7 cellular contexts compared by ENCODE assay signal in genomic region chr9:35814106-35814840, GRCh38. TPM values are rescaled to one million over a fixed set of nuclear protein-coding genes. Genes with fewer than 3 reads are reported as not detected.
DNase-seq lines count a peak whose midpoint lies in the region; ATAC-seq and TF ChIP-seq lines count a peak whose summit lies in the region.

No MANE protein-coding gene starts in this region.

- peak overlapping the region; percentile 63 to 84 for H3K4me3 ChIP-seq in DND-41 (ENCODE audit: low read depth in 1 of 2, low read length in 2 of 2)
- peak overlapping the region; percentile 88 to 90 for H3K4me3 ChIP-seq in Panc1 (ENCODE audit: low read depth in 2 of 2, low read length in 2 of 2)
- peak overlapping the region; percentile 74 for H3K4me3 ChIP-seq in iPS-20b (ENCODE audit: low read length)
- peak overlapping the region; percentile 78 to 93 (median 84) for H3K4me3 ChIP-seq in gastrocnemius medialis

- peak; percentile 48 for DNase-seq in DND-41
- DNase-seq in Panc1 (ENCODE audit: low read depth, low spot score): no peak
- DNase-seq in MCF 10A (ENCODE audit: unreplicated experiment): peak; percentile 59
- DNase-seq in gastrocnemius medialis: peak in 1 of 2 donors; percentile 64

- H3K4me3 Mint-ChIP-seq in MCF 10A (ENCODE audit: unreplicated experiment): peak overlapping the region; percentile 87

- peaks cover 12% of the 10 kb centered on the region for H3K79me2 ChIP-seq in DND-41 (ENCODE audit: insufficient read depth, low read length)

- H3K9ac ChIP-seq in DND-41 (ENCODE audit: low read depth, low read length): peak overlapping the region; percentile 92
- peak overlapping the region; percentile 89; the same call in 1 of the 2 replicates for H3K9ac ChIP-seq in iPS-20b (ENCODE audit: low read depth, low read length)

- in situ Hi-C loops in Panc1 (cut with HindIII; ENCODE audit: low pct_unique_long_range_greater_than_20kb, low sequenced_read_pairs): no loop called here
- in situ Hi-C loops in gastrocnemius medialis (cut with MboI; ENCODE audit: low sequenced_read_pairs in 4 of 4): no loop called here

- H3K9me3 Mint-ChIP-seq in MCF 10A (ENCODE audit: unreplicated experiment): no peaks in the 10 kb centered on the region

- H2AFZ ChIP-seq in DND-41 (ENCODE audit: low read depth, low read length): peak overlapping the region; percentile 76

- no TSS peak for BruUV-seq in Panc1 (replicated peaks; lab: Mats Ljungman, UMichigan)
- no TSS peak for BruUV-seq in MCF 10A (replicated peaks; lab: Mats Ljungman, UMichigan)

- peak overlapping the region; percentile 84 for H3K27ac Mint-ChIP-seq in MCF 10A (ENCODE audit: low read depth, unreplicated experiment)

- TF ChIP-seq POLR2A in gastrocnemius medialis (IDR thresholded peaks at IDR 0.05): no peak

- ATAC-seq in DND-41 (ENCODE audit: insufficient read depth, low read depth) (no peak; the same call in 2 of the 3 replicates), GM19395 (IDR thresholded peaks at IDR 0.05; ENCODE audit: unreplicated experiment) (peak; percentile 37), HG03460 (IDR thresholded peaks at IDR 0.05; ENCODE audit: unreplicated experiment) (peak; percentile 22), Panc1 (peak; percentile 35), gastrocnemius medialis (peak; percentile 18 to 24)

- H3K9me3 ChIP-seq in DND-41 (ENCODE audit: insufficient read depth, low read length, severe bottlenecking): no peaks in the 10 kb centered on the region
- no peaks in the 10 kb centered on the region for H3K9me3 ChIP-seq in Panc1 (ENCODE audit: control insufficient read depth, insufficient read depth, low read depth, low read length)
- no peaks in the 10 kb centered on the region for H3K9me3 ChIP-seq in iPS-20b (ENCODE audit: insufficient read depth, low read depth, low read length)
- H3K9me3 ChIP-seq in gastrocnemius medialis: no peaks in the 10 kb centered on the region

- H3K4me1 Mint-ChIP-seq in MCF 10A (ENCODE audit: insufficient read depth, unreplicated experiment): peaks cover 20% of the 10 kb centered on the region

- H3K36me3 Mint-ChIP-seq in MCF 10A (ENCODE audit: insufficient read depth, unreplicated experiment): peaks cover 7% of the 10 kb centered on the region

- POLR2A ChIA-PET in Panc1 (lab: Charles Lee): interaction anchor here (1.0 kb wide), 1 partner anchor 80 kb away, joined by 3 read pairs; no protein-coding TSS in a partner anchor
- POLR2A ChIA-PET in MCF 10A (lab: Yijun Ruan, JAX): interaction anchor here (0.6 to 2.1 kb wide), 29 partner anchors 8 to 340 kb away, joined by 3 to 16 read pairs (median 4); partner anchors contain the start of genes CCDC107, CREB3, FAM221B and GBA2

- CTCF ChIA-PET in Panc1 (lab: Charles Lee): interaction anchor here (0.5 kb wide), 1 partner anchor 142 kb away, joined by 7 read pairs; no protein-coding TSS in a partner anchor
- CTCF ChIA-PET in MCF 10A (lab: Yijun Ruan, JAX): interaction anchor here (0.6 to 4.4 kb wide), 20 partner anchors 8 to 241 kb away, joined by 3 to 33 read pairs (median 4); no protein-coding TSS in a partner anchor

- H3K27ac ChIP-seq in DND-41 (ENCODE audit: low read length) (peak overlapping the region; percentile 88), Panc1 (ENCODE audit: low read length) (peak overlapping the region; percentile 85), iPS-20b (ENCODE audit: low read length) (peak overlapping the region; percentile 40), gastrocnemius medialis (peak overlapping the region; percentile 95 to 98 (median 96))

- no peaks in the 10 kb centered on the region for H3K27me3 ChIP-seq in DND-41 (ENCODE audit: insufficient read depth, low read length, poor library complexity)
- H3K27me3 ChIP-seq in Panc1 (ENCODE audit: control insufficient read depth, insufficient read depth, low read length): peaks cover 3% of the 10 kb centered on the region; the same call in 1 of the 2 replicates
- no peaks in the 10 kb centered on the region for H3K27me3 ChIP-seq in iPS-20b (ENCODE audit: insufficient read depth, low read length)
- H3K27me3 ChIP-seq in gastrocnemius medialis: no peaks in the 10 kb centered on the region

- H4K20me1 ChIP-seq in DND-41 (ENCODE audit: insufficient read depth, low read length): no peaks in the 10 kb centered on the region

- peaks cover 44% of the 10 kb centered on the region for H3K4me1 ChIP-seq in DND-41 (ENCODE audit: insufficient read depth, low read length)
- peaks cover 29% of the 10 kb centered on the region for H3K4me1 ChIP-seq in Panc1 (ENCODE audit: control insufficient read depth, insufficient read depth, low read length)
- H3K4me1 ChIP-seq in iPS-20b (ENCODE audit: insufficient read depth, low read length): peaks cover 11% of the 10 kb centered on the region; the same call in 1 of the 2 replicates
- H3K4me1 ChIP-seq in gastrocnemius medialis: peaks cover 30 to 34% of the 10 kb centered on the region in 2 donors

- intact Hi-C loops in Panc1 (cut with micrococcal nuclease; ENCODE audit: unreplicated experiment) (loop anchor here (10.0 kb wide), 1 partner anchor 159 kb away; the partner anchor contains the start of genes CCDC107, RMRP and SIT1), MCF 10A (cut with micrococcal nuclease) (loop anchor here (2.0 kb wide), 1 partner anchor 167 kb away; no protein-coding TSS in a partner anchor), gastrocnemius medialis (cut with DNase I; ENCODE audit: low total_unique reads) (loop anchor here (5.0 to 10.0 kb wide), 4 partner anchors 157 to 819 kb away; partner anchors contain the start of genes ATOSB, CCDC107 and RMRP)

- TF ChIP-seq CTCF in DND-41 (IDR thresholded peaks at IDR 0.05; ENCODE audit: borderline replicate concordance, extremely low read depth, low read length, poor library complexity, severe bottlenecking): peak; percentile 39
- no peak for TF ChIP-seq CTCF in Panc1 (IDR thresholded peaks at IDR 0.05)
- peak; percentile 6 for TF ChIP-seq CTCF in MCF 10A (IDR thresholded peaks at IDR 0.05; ENCODE audit: unreplicated experiment)
- peak in 3 of 5 experiments; percentile 5 to 33 (median 16) for TF ChIP-seq CTCF in gastrocnemius medialis (IDR thresholded peaks at IDR 0.05 in 4 of 5, conservative IDR thresholded peaks at IDR 0.05 in 1 of 5)

- H3K4me2 ChIP-seq in DND-41 (ENCODE audit: insufficient read depth, low read length): peak overlapping the region; percentile 92

- peaks cover 11% of the 10 kb centered on the region for H3K27me3 Mint-ChIP-seq in MCF 10A (ENCODE audit: insufficient read depth, unreplicated experiment)

- H3K36me3 ChIP-seq in DND-41 (ENCODE audit: insufficient read depth, low read length) (peaks cover under 1% of the 10 kb centered on the region; the same call in 1 of the 2 replicates), Panc1 (ENCODE audit: control insufficient read depth, insufficient read depth, low read length) (no peaks in the 10 kb centered on the region), iPS-20b (ENCODE audit: insufficient read depth, low read depth, low read length) (no peaks in the 10 kb centered on the region; the same call in 1 of the 2 replicates), gastrocnemius medialis (peaks cover 0 to 5% of the 10 kb centered on the region in 2 donors)

RNA-seq across cellular contexts. Expression of gene HINT2, which starts 0.6 kb away (rescaled TPM):
- total RNA-seq in Panc1 (2021; ENCODE audit: unreplicated experiment): 75.6 TPM
- polyA plus RNA-seq in Panc1 (2012; ENCODE audit: insufficient read length): 103 TPM
- total RNA-seq in MCF 10A (2022): 45.4 and 48.2 TPM in 2 replicates
- total RNA-seq in gastrocnemius medialis: 10 to 100 TPM in 3 of 4 donors, 1 to 10 TPM in 1; 4.5 to 26.7 (median 22.0) TPM

RNA-seq across cellular contexts. Expression of gene SPAG8, which starts 2.2 kb away (rescaled TPM):
- total RNA-seq in Panc1 (2021; ENCODE audit: unreplicated experiment) (0.90 TPM), MCF 10A (2022) (0.37 and 1.1 TPM in 2 replicates), gastrocnemius medialis (under 1 TPM in 2 of 4 donors, not detected in 2; 0.53 to 0.61 TPM)
- polyA plus RNA-seq in Panc1 (2012; ENCODE audit: insufficient read length): 0.62 TPM

RNA-seq across cellular contexts. Expression of gene FAM221B, which starts 14.3 kb away (rescaled TPM):
- not detected for total RNA-seq in Panc1 (2021; ENCODE audit: unreplicated experiment)
- polyA plus RNA-seq in Panc1 (2012; ENCODE audit: insufficient read length): not detected
- total RNA-seq in MCF 10A (2022): not detected in 2 replicates
- not detected for total RNA-seq in gastrocnemius medialis

RNA-seq across cellular contexts. Expression of gene TMEM8B, which starts 14.8 kb away (rescaled TPM):
- total RNA-seq in Panc1 (2021; ENCODE audit: unreplicated experiment): 7.9 TPM
- 13.5 TPM for polyA plus RNA-seq in Panc1 (2012; ENCODE audit: insufficient read length)
- 4.6 and 7.0 TPM in 2 replicates for total RNA-seq in MCF 10A (2022)
- 1 to 10 TPM; 1.9 to 6.4 (median 6.1) TPM for total RNA-seq in gastrocnemius medialis

RNA-seq across cellular contexts. Expression of gene NPR2, which starts 22.9 kb away (rescaled TPM):
- 12.2 TPM for total RNA-seq in Panc1 (2021; ENCODE audit: unreplicated experiment)
- 11.9 TPM for polyA plus RNA-seq in Panc1 (2012; ENCODE audit: insufficient read length)
- total RNA-seq in MCF 10A (2022): 5.7 and 10.0 TPM in 2 replicates
- 10 to 100 TPM; 12.3 to 19.2 (median 16.3) TPM for total RNA-seq in gastrocnemius medialis

Comparison
In these comparisons a context has a peak if more than half of its experiments do, and no peak if none do; other contexts are left out.
1. H3K27ac ChIP-seq: peak in every context shown above with its lines; median percentile 96 in gastrocnemius medialis; 88 in DND-41; 85 in Panc1; 40 in iPS-20b.